ENCODE assay signal across 1 cellular context in genomic region chr5:72467421-72467820, GRCh38.
TF ChIP-seq lines count a peak whose summit lies in the region.

No MANE protein-coding gene starts in this region.

TF ChIP-seq in GM12878, 131 proteins besides CTCF, POLR2A, EP300 and RAD21:
- no peak for TF ChIP-seq MXI1 (IDR thresholded peaks at IDR 0.05; ENCODE audit: low read depth, low read length)
- TF ChIP-seq RUNX3 (IDR thresholded peaks at IDR 0.05; ENCODE audit: low read length), result 0 out of 2 replicates have a peak, but pooled peaks have one; percentile 29
- TF ChIP-seq ZNF207 (IDR thresholded peaks at IDR 0.05; ENCODE audit: borderline replicate concordance), result no peak
- TF ChIP-seq SP1 (IDR thresholded peaks at IDR 0.05; ENCODE audit: low read depth, low read length), result no peak
- 0 out of 2 replicates have a peak, but pooled peaks have one; percentile 3 for TF ChIP-seq MTA2 (IDR thresholded peaks at IDR 0.05; ENCODE audit: low read depth)
